11 cellular contexts compared by ENCODE assay signal in the genomic region with DNA sequence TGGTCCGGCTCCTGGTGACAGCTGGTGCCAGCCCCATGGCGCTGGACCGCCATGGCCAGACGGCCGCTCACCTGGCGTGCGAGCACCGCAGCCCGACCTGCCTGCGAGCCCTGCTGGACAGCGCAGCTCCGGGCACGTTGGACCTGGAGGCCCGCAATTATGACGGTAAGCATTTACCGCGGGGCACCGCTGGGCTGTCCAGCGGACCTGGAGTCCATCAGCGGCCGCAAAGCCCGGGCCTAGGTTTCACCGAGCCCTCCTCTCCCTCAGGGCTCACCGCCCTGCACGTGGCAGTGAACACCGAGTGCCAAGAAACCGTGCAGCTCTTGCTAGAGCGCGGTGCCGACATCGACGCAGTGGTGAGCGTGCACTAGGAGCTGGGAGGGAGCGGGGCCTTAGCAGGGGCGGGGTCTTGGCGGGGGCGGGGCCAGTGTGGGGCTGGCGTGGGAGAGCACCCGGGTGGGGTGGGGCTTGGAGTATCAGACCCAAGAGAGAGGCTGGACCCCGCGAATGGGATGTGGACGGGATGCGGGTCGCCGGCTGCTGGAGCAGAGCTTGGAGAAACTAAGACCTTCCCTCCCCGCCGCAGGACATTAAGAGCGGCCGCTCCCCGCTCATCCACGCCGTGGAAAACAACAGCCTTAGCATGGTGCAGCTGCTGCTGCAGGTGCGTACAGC. TPM values are rescaled to one million over a fixed set of nuclear protein-coding genes. Genes with fewer than 3 reads are reported as not detected.
A peak's percentile ranks its signal among the peaks of the same experiment; 100 is the strongest.
DNase-seq lines count a peak whose midpoint lies in the region; ATAC-seq and TF ChIP-seq lines count a peak whose summit lies in the region.
"Had no signal": no experiment of that assay in that cellular context is flagged by ENCODE, and none has a peak within 500 bp of the region (broad histone marks: within the 10 kb centered on the region; RNA-seq: fewer than 3 reads in every experiment).

No MANE protein-coding gene starts in this region.

- peaks cover 32% of the 10 kb centered on the region for H3K4me1 Mint-ChIP-seq in neural progenitor cell
- H3K4me1 Mint-ChIP-seq in activated T-cell treated with anti-CD3 and anti-CD28 coated beads, Interleukin-2, amount 50 U/mL, for 4 hours (ENCODE audit: low read depth), result peaks cover 56% of the 10 kb centered on the region

- H4K20me1 ChIP-seq in neural progenitor cell (ENCODE audit: low read depth), result peaks cover 33% of the 10 kb centered on the region

- H3K4me3 Mint-ChIP-seq in neural progenitor cell, result peak overlapping the region; percentile 92
- H3K4me3 Mint-ChIP-seq in activated T-cell treated with anti-CD3 and anti-CD28 coated beads, Interleukin-2, amount 50 U/mL, for 4 hours, result no peak overlapping the region

- peak; percentile 88 for DNase-seq in Right ventricle myocardium inferior (ENCODE audit: missing footprints)
- no peak for DNase-seq in cardiac septum (ENCODE audit: low spot score)
- peak; percentile 84 for DNase-seq in Right ventricle myocardium superior
- peak; percentile 66 for DNase-seq in neural progenitor cell (ENCODE audit: low spot score)
- DNase-seq in aorta, result peak; percentile 90 to 91
- DNase-seq in stimulated activated CD4-positive, alpha-beta T cell treated with anti-CD3 and anti-CD28 coated beads, Interleukin-1b, Interleukin-23, amount 100 ng/mL, for 48 hours, result no peak
- DNase-seq in activated T-cell treated with anti-CD3 and anti-CD28 coated beads, Interleukin-2, amount 50 U/mL, for 4 hours, result no peak
- DNase-seq: activated naive CD4-positive, alpha-beta T cell had no signal

- H2AFZ ChIP-seq in neural progenitor cell (replicated peaks), result peak overlapping the region; percentile 89

- no peak for TF ChIP-seq CTCF in neural progenitor cell (IDR thresholded peaks at IDR 0.05)

- H3K79me2 ChIP-seq in neural progenitor cell (ENCODE audit: low read depth), result no peaks in the 10 kb centered on the region

- H3F3A ChIP-seq in neural progenitor cell (ENCODE audit: low read depth), result peaks cover 20% of the 10 kb centered on the region

- no peaks in the 10 kb centered on the region for H3K36me3 ChIP-seq in neural progenitor cell
- no peaks in the 10 kb centered on the region for H3K36me3 ChIP-seq in aorta (ENCODE audit: control insufficient read depth in 1 of 2, insufficient read depth in 2 of 2, low read length in 1 of 2)

- H3K4me1 ChIP-seq in neural progenitor cell (peaks cover 21% of the 10 kb centered on the region), aorta (ENCODE audit: control insufficient read depth in 1 of 2, insufficient read depth in 2 of 2, low read length in 2 of 2) (no peaks in the 10 kb centered on the region)

- H3K27ac Mint-ChIP-seq in neural progenitor cell, result no peak overlapping the region

- no peaks in the 10 kb centered on the region for H3K36me3 Mint-ChIP-seq in neural progenitor cell
- H3K36me3 Mint-ChIP-seq in activated T-cell treated with anti-CD3 and anti-CD28 coated beads, Interleukin-2, amount 50 U/mL, for 4 hours (ENCODE audit: insufficient read depth), result peaks cover 22% of the 10 kb centered on the region

- intact Hi-C loops in Right ventricle myocardium inferior (cut with DNase I), result no loop called here
- intact Hi-C loops in cardiac septum (cut with DNase I), result no loop called here
- intact Hi-C loops in Right ventricle myocardium superior (cut with DNase I), result no loop called here
- intact Hi-C loops in aorta (cut with DNase I), result loop anchor here in 1 of 2 donors (5.0 kb wide), 1 partner anchor 35 kb away; no protein-coding TSS in a partner anchor

- no peak overlapping the region for H3K27ac ChIP-seq in neural progenitor cell
- peak overlapping the region in 1 of 2 donors; percentile 56 for H3K27ac ChIP-seq in aorta (ENCODE audit: low read depth in 1 of 2, low read length in 2 of 2)
- H3K27ac ChIP-seq: SJSA1 had no signal

- no peaks in the 10 kb centered on the region for H3K9me3 ChIP-seq in neural progenitor cell (ENCODE audit: low read depth)
- no peaks in the 10 kb centered on the region for H3K9me3 ChIP-seq in aorta (ENCODE audit: control insufficient read depth, low read length)
- H3K9me3 ChIP-seq: mucosa of descending colon, SJSA1 had no signal

- H3K4me3 ChIP-seq in neural progenitor cell (peak overlapping the region; percentile 56), aorta (ENCODE audit: low read length in 2 of 2) (peak overlapping the region; percentile 1 to 15)
- H3K4me3 ChIP-seq: mucosa of descending colon, SJSA1 had no signal

- H3K4me2 ChIP-seq in neural progenitor cell, result peak overlapping the region; percentile 93

- ATAC-seq in Right ventricle myocardium inferior (peak; percentile 62), Right ventricle myocardium superior (ENCODE audit: poor library complexity) (peak; percentile 55), aorta (ENCODE audit: low FRiP score) (peak; percentile 79), HG03354 (IDR thresholded peaks at IDR 0.05; ENCODE audit: poor library complexity, severe bottlenecking, unreplicated experiment) (no peak)
- no peak for ATAC-seq in activated T-cell treated with anti-CD3 and anti-CD28 coated beads, Interleukin-2, amount 50 U/mL, for 4 hours
- ATAC-seq: mucosa of descending colon had no signal

- H3K27me3 Mint-ChIP-seq in neural progenitor cell (ENCODE audit: insufficient read depth, low read depth), result peaks cover 42% of the 10 kb centered on the region
- H3K27me3 Mint-ChIP-seq in activated T-cell treated with anti-CD3 and anti-CD28 coated beads, Interleukin-2, amount 50 U/mL, for 4 hours (ENCODE audit: low read depth), result no peaks in the 10 kb centered on the region

- H3K27me3 ChIP-seq in neural progenitor cell (peaks cover 78% of the 10 kb centered on the region), aorta (ENCODE audit: control insufficient read depth in 1 of 2, insufficient read depth in 2 of 2, low read length in 1 of 2) (no peaks in the 10 kb centered on the region)
- H3K27me3 ChIP-seq: SJSA1 had no signal

- WGBS in aorta, 2 donors, result 19 to 27% methylated on average over 44 to 53 of the region's 53 CpGs

- H3K9me3 Mint-ChIP-seq in neural progenitor cell, result no peaks in the 10 kb centered on the region
- no peaks in the 10 kb centered on the region for H3K9me3 Mint-ChIP-seq in activated T-cell treated with anti-CD3 and anti-CD28 coated beads, Interleukin-2, amount 50 U/mL, for 4 hours

- no peak overlapping the region for H3K9ac ChIP-seq in neural progenitor cell

RNA-seq across cellular contexts. Expression of a gene that starts 8.7 kb away (rescaled TPM):
- 18.3 TPM for total RNA-seq in Right ventricle myocardium inferior
- 41.5 TPM for total RNA-seq in cardiac septum
- 14.6 TPM for total RNA-seq in Right ventricle myocardium superior
- not detected in 2 replicates for total RNA-seq in neural progenitor cell (ENCODE audit: low replicate concordance)
- 100 to 1,000 TPM in 1 of 2 donors, 10 to 100 TPM in 1; 46.4 to 102 TPM for total RNA-seq in aorta
- polyA plus RNA-seq in aorta, result 10 to 100 TPM; 29.9 to 36.2 TPM
- total RNA-seq in activated T-cell treated with anti-CD3 and anti-CD28 coated beads, Interleukin-2, amount 50 U/mL, for 4 hours, result 10 to 100 TPM; 27.9 to 35.3 (median 34.6) TPM

RNA-seq across cellular contexts. Expression of a gene that starts 20.5 kb away (rescaled TPM):
- total RNA-seq in Right ventricle myocardium inferior (not detected), cardiac septum (not detected), Right ventricle myocardium superior (not detected), neural progenitor cell (ENCODE audit: low replicate concordance) (1.4 and 1.5 TPM in 2 replicates), aorta (not detected)
- 10 to 100 TPM in 1 of 2 donors, not detected in 1; 13.3 TPM for polyA plus RNA-seq in aorta
- under 1 TPM in 1 of 3 donors, not detected in 2; 0.23 TPM for total RNA-seq in activated T-cell treated with anti-CD3 and anti-CD28 coated beads, Interleukin-2, amount 50 U/mL, for 4 hours
- total RNA-seq: SJSA1 had no signal

RNA-seq across cellular contexts. Expression of a gene that starts 51.7 kb away (rescaled TPM):
- total RNA-seq in Right ventricle myocardium inferior, result 91.9 TPM
- 86.8 TPM for total RNA-seq in cardiac septum
- 86.2 TPM for total RNA-seq in Right ventricle myocardium superior
- 7.1 and 16.9 TPM in 2 replicates for total RNA-seq in neural progenitor cell (ENCODE audit: low replicate concordance)
- 100 to 1,000 TPM; 146 to 161 TPM for total RNA-seq in aorta
- polyA plus RNA-seq in aorta, result 100 to 1,000 TPM in 1 of 2 donors, 10 to 100 TPM in 1; 43.1 to 109 TPM
- under 1 TPM; 0.33 to 0.40 (median 0.33) TPM for total RNA-seq in activated T-cell treated with anti-CD3 and anti-CD28 coated beads, Interleukin-2, amount 50 U/mL, for 4 hours

RNA-seq across cellular contexts. Expression of a gene that starts 58.2 kb away (rescaled TPM):
- total RNA-seq in Right ventricle myocardium inferior (not detected), cardiac septum (not detected), Right ventricle myocardium superior (not detected), neural progenitor cell (ENCODE audit: low replicate concordance) (not detected in 2 replicates), aorta (under 1 TPM in 1 of 2 donors, not detected in 1; 0.36 TPM)
- polyA plus RNA-seq in aorta, result not detected
- not detected for total RNA-seq in activated T-cell treated with anti-CD3 and anti-CD28 coated beads, Interleukin-2, amount 50 U/mL, for 4 hours
- total RNA-seq: SJSA1 had no signal

Comparison
In these comparisons a context has a peak if more than half of its experiments do, and no peak if none do; other contexts are left out.
1. DNase-seq: peak in Right ventricle myocardium inferior (single experiment), Right ventricle myocardium superior (single experiment), neural progenitor cell (single experiment) and aorta (2 of 2); none in cardiac septum (single experiment), stimulated activated CD4-positive, alpha-beta T cell treated with anti-CD3 and anti-CD28 coated beads, Interleukin-1b, Interleukin-23, amount 100 ng/mL, for 48 hours (single experiment) and activated T-cell treated with anti-CD3 and anti-CD28 coated beads, Interleukin-2, amount 50 U/mL, for 4 hours (single experiment).
2. ATAC-seq: peak in Right ventricle myocardium inferior (single experiment), Right ventricle myocardium superior (single experiment) and aorta (single experiment); none in activated T-cell treated with anti-CD3 and anti-CD28 coated beads, Interleukin-2, amount 50 U/mL, for 4 hours (0 of 2) and HG03354 (single experiment).
3. RNA of a gene that starts 8.7 kb away (total RNA-seq): 46.4 to 102 TPM in aorta, 41.5 TPM in cardiac septum (single experiment), 27.9 to 35.3 TPM in activated T-cell treated with anti-CD3 and anti-CD28 coated beads, Interleukin-2, amount 50 U/mL, for 4 hours, 18.3 TPM in Right ventricle myocardium inferior (single experiment) and 14.6 TPM in Right ventricle myocardium superior (single experiment); not detected in neural progenitor cell; every median in the first group is over 10 times any median in the second.